ENCODE assay signal across 10 cellular contexts in genomic region chr15:40308844-40309189, GRCh38. TPM values are rescaled to one million over a fixed set of nuclear protein-coding genes. Genes with fewer than 3 reads are reported as not detected.
DNase-seq lines count a peak whose midpoint lies in the region; TF ChIP-seq lines count a peak whose summit lies in the region.
"Had no signal": no experiment of that assay in that cellular context is flagged by ENCODE, and none has a peak within 500 bp of the region (broad histone marks: within the 10 kb centered on the region; RNA-seq: fewer than 3 reads in every experiment).

No MANE protein-coding gene starts in this region.

- peaks cover 2% of the 10 kb centered on the region for H3K36me3 Mint-ChIP-seq in T-helper 2 cell treated with Interferon-gamma antibody and Interleukin-4, amounts not matched to agents 5 μg/mL and 100 μg/mL, for 36 hours (ENCODE audit: low read depth)
- peaks cover 0 to 4% (median 0%) of the 10 kb centered on the region in 3 donors for H3K36me3 Mint-ChIP-seq in immature natural killer cell
- H3K36me3 Mint-ChIP-seq in osteocyte (ENCODE audit: unreplicated experiment): no peaks in the 10 kb centered on the region

- H3K27ac Mint-ChIP-seq in T-helper 2 cell treated with Interferon-gamma antibody and Interleukin-4, amounts not matched to agents 5 μg/mL and 100 μg/mL, for 36 hours: peak overlapping the region; percentile 97
- H3K27ac Mint-ChIP-seq in immature natural killer cell (peak overlapping the region; percentile 90 to 97 (median 94)), osteocyte (ENCODE audit: unreplicated experiment) (no peak overlapping the region)

- TF ChIP-seq CTCF in osteocyte (IDR thresholded peaks at IDR 0.05): no peak

- peaks cover 25% of the 10 kb centered on the region for H3K27me3 Mint-ChIP-seq in T-helper 2 cell treated with Interferon-gamma antibody and Interleukin-4, amounts not matched to agents 5 μg/mL and 100 μg/mL, for 36 hours (ENCODE audit: low read depth)
- H3K27me3 Mint-ChIP-seq in immature natural killer cell (ENCODE audit: low read depth in 3 of 3) (peaks cover 2 to 4% (median 3%) of the 10 kb centered on the region in 3 donors), osteocyte (ENCODE audit: unreplicated experiment) (peaks cover 17% of the 10 kb centered on the region)

- no peaks in the 10 kb centered on the region for H3K9me3 Mint-ChIP-seq in T-helper 2 cell treated with Interferon-gamma antibody and Interleukin-4, amounts not matched to agents 5 μg/mL and 100 μg/mL, for 36 hours
- no peaks in the 10 kb centered on the region for H3K9me3 Mint-ChIP-seq in immature natural killer cell
- H3K9me3 Mint-ChIP-seq in osteocyte (ENCODE audit: unreplicated experiment): no peaks in the 10 kb centered on the region

- DNase-seq in stimulated activated CD4-positive, alpha-beta T cell treated with anti-CD3 and anti-CD28 coated beads, Interleukin-1b, Interleukin-23, amount 100 ng/mL, for 48 hours: peak; percentile 9
- no peak for DNase-seq in stimulated activated CD4-positive, alpha-beta T cell treated with anti-CD3 and anti-CD28 coated beads, Interleukin-4, amount 100 ng/mL, for 24 hours
- DNase-seq in T-helper 2 cell treated with Interferon-gamma antibody and Interleukin-4, amounts not matched to agents 5 μg/mL and 100 μg/mL, for 36 hours (ENCODE audit: low spot score): peak; percentile 29
- DNase-seq in immature natural killer cell: peak in 1 of 3 donors; percentile 27
- DNase-seq in osteocyte (ENCODE audit: extremely low spot score, unreplicated experiment): no peak
- DNase-seq in NCI-H2081 (lab: John Stamatoyannopoulos, UW): no peak
- no peak for DNase-seq in LoVo (ENCODE audit: low spot score)
- DNase-seq in occipital lobe (lab: John Stamatoyannopoulos, UW): no peak

- peaks cover 37% of the 10 kb centered on the region for H3K4me1 Mint-ChIP-seq in T-helper 2 cell treated with Interferon-gamma antibody and Interleukin-4, amounts not matched to agents 5 μg/mL and 100 μg/mL, for 36 hours (ENCODE audit: low read depth)
- H3K4me1 Mint-ChIP-seq in immature natural killer cell: peaks cover 75 to 81% of the 10 kb centered on the region in 2 donors
- peaks cover 8% of the 10 kb centered on the region for H3K4me1 Mint-ChIP-seq in osteocyte (ENCODE audit: unreplicated experiment)

- H3K4me3 Mint-ChIP-seq in T-helper 2 cell treated with Interferon-gamma antibody and Interleukin-4, amounts not matched to agents 5 μg/mL and 100 μg/mL, for 36 hours: peak overlapping the region; percentile 95
- H3K4me3 Mint-ChIP-seq in immature natural killer cell: peak overlapping the region; percentile 94 to 99 (median 97)
- H3K4me3 Mint-ChIP-seq in osteocyte (ENCODE audit: unreplicated experiment): no peak overlapping the region

RNA-seq across cellular contexts. Expression of gene PLCB2, which starts 1.1 kb away (rescaled TPM):
- 10 to 100 TPM; 18.0 to 57.0 (median 24.2) TPM for polyA plus RNA-seq in immature natural killer cell
- total RNA-seq in osteocyte: 0.40 and 1.2 TPM in 2 replicates
- 3.3 TPM for total RNA-seq in occipital lobe

RNA-seq across cellular contexts. Expression of gene INAFM2, which starts 14.7 kb away (rescaled TPM):
- 1 to 10 TPM; 3.2 to 3.5 (median 3.2) TPM for polyA plus RNA-seq in immature natural killer cell
- total RNA-seq in osteocyte (69.0 and 70.3 TPM in 2 replicates), occipital lobe (14.8 TPM)

RNA-seq across cellular contexts. Expression of gene ANKRD63, which starts 26.0 kb away (rescaled TPM):
- polyA plus RNA-seq in immature natural killer cell: not detected
- total RNA-seq in osteocyte (0.30 and 0.42 TPM in 2 replicates), occipital lobe (not detected)
- polyA plus RNA-seq: keratinocyte had no signal

RNA-seq across cellular contexts. Expression of gene CCDC9B, which starts 31.9 kb away (rescaled TPM):
- under 1 TPM in 2 of 3 donors, not detected in 1; 0.09 to 0.46 TPM for polyA plus RNA-seq in immature natural killer cell
- total RNA-seq in osteocyte: 18.0 and 21.6 TPM in 2 replicates
- total RNA-seq in occipital lobe: 1.6 TPM

RNA-seq across cellular contexts. Expression of gene PHGR1, which starts 42.0 kb away (rescaled TPM):
- polyA plus RNA-seq in immature natural killer cell: not detected
- total RNA-seq in osteocyte (not detected in 2 replicates), occipital lobe (not detected)
- total RNA-seq: Daoy had no signal
- polyA plus RNA-seq: keratinocyte had no signal

Comparison
In these comparisons a context has a peak if more than half of its experiments do, and no peak if none do; other contexts are left out.
1. DNase-seq: peak in stimulated activated CD4-positive, alpha-beta T cell treated with anti-CD3 and anti-CD28 coated beads, Interleukin-1b, Interleukin-23, amount 100 ng/mL, for 48 hours (single experiment) and T-helper 2 cell treated with Interferon-gamma antibody and Interleukin-4, amounts not matched to agents 5 μg/mL and 100 μg/mL, for 36 hours (single experiment); none in stimulated activated CD4-positive, alpha-beta T cell treated with anti-CD3 and anti-CD28 coated beads, Interleukin-4, amount 100 ng/mL, for 24 hours (single experiment), osteocyte (single experiment), NCI-H2081 (0 of 2), LoVo (single experiment) and occipital lobe (single experiment).